22 cellular contexts compared by ENCODE assay signal in genomic region chr4:3736806-3737205, GRCh38. TPM values are rescaled to one million over a fixed set of nuclear protein-coding genes. Genes with fewer than 3 reads are reported as not detected.
DNase-seq lines count a peak whose midpoint lies in the region; ATAC-seq and TF ChIP-seq lines count a peak whose summit lies in the region.
"Had no signal": no experiment of that assay in that cellular context is flagged by ENCODE, and none has a peak within 500 bp of the region (broad histone marks: within the 10 kb centered on the region; RNA-seq: fewer than 3 reads in every experiment).

No MANE protein-coding gene starts in this region.

- no peak for TF ChIP-seq RAD21 in SK-N-SH (IDR thresholded peaks at IDR 0.05; ENCODE audit: low read length)

- no peak for TF ChIP-seq EP300 in SK-N-SH (IDR thresholded peaks at IDR 0.05; ENCODE audit: borderline replicate concordance in 1 of 2, low read depth in 1 of 2, low read length in 1 of 2)

- TF ChIP-seq CTCF in SK-N-SH (IDR thresholded peaks at IDR 0.05) = no peak

- H3K4me1 ChIP-seq in SK-N-SH (ENCODE audit: control insufficient read depth in 1 of 2, insufficient read depth in 2 of 2, low read depth in 1 of 2, low read length in 1 of 2) (peaks cover 0 to 26% of the 10 kb centered on the region in 2 experiments; a peak in 1 of 4 replicates), aorta (ENCODE audit: control insufficient read depth in 1 of 2, insufficient read depth in 2 of 2, low read length in 2 of 2) (no peaks in the 10 kb centered on the region)
- H3K4me1 ChIP-seq: A549 had no signal

- POLR2A ChIA-PET in SK-N-SH (lab: Yijun Ruan, JAX) = no interaction called here

- no peaks in the 10 kb centered on the region for H3F3A ChIP-seq in SK-N-SH (replicated peaks; ENCODE audit: insufficient read depth)

- CTCF ChIA-PET in SK-N-SH (lab: Yijun Ruan, JAX) = interaction anchor here (1.0 kb wide), 1 partner anchor 8 kb away, joined by 3 read pairs; no protein-coding TSS in a partner anchor

- H3K9ac ChIP-seq in SK-N-SH = no peak overlapping the region
- H3K9ac ChIP-seq: BLaER1 treated with 17β-estradiol and CSF1 and Interleukin-3, amounts not matched to agents 10 nM and 100 nM had no signal

- no peak for ATAC-seq in SK-N-SH treated with all-trans-retinoic acid at 6 μM for 48 hours
- ATAC-seq in aorta (ENCODE audit: low FRiP score) = no peak
- no peak for ATAC-seq in HG03175 (IDR thresholded peaks at IDR 0.05; ENCODE audit: unreplicated experiment)
- ATAC-seq: A549 had no signal

- no peaks in the 10 kb centered on the region for H3K36me3 ChIP-seq in SK-N-SH (replicated peaks in 1 of 2; ENCODE audit: control insufficient read depth in 1 of 2, insufficient read depth in 2 of 2, low read length in 1 of 2)
- no peaks in the 10 kb centered on the region for H3K36me3 ChIP-seq in aorta (ENCODE audit: control insufficient read depth in 1 of 2, insufficient read depth in 2 of 2, low read length in 1 of 2)
- H3K36me3 ChIP-seq: BE2C; BLaER1 treated with 17β-estradiol and CSF1 and Interleukin-3, amounts not matched to agents 10 nM and 100 nM had no signal

- H3K9me3 ChIP-seq in SK-N-SH (no peaks in the 10 kb centered on the region), aorta (ENCODE audit: control insufficient read depth, low read length) (no peaks in the 10 kb centered on the region)
- H3K9me3 ChIP-seq: A549, BE2C had no signal

- no peaks in the 10 kb centered on the region for H3K79me2 ChIP-seq in SK-N-SH (ENCODE audit: insufficient read depth)

- no peak overlapping the region for H3K4me3 ChIP-seq in SK-N-SH (ENCODE audit: low read depth in 2 of 2, low read length in 1 of 2)
- H3K4me3 ChIP-seq in aorta (ENCODE audit: low read length in 2 of 2) = no peak overlapping the region
- H3K4me3 ChIP-seq: A549; BLaER1 treated with 17β-estradiol and CSF1 and Interleukin-3, amounts not matched to agents 10 nM and 100 nM had no signal

- WGBS in SK-N-SH (ENCODE audit: low lambda C conversion rate) = 23% methylated on average over 6 of the region's 6 CpGs
- 70 to 75% methylated on average over 6 of the region's 6 CpGs for WGBS in aorta, 2 donors

- H3K27ac ChIP-seq in SK-N-SH (ENCODE audit: low read depth in 2 of 2, low read length in 1 of 2) (peak overlapping the region in 1 of 2 experiments; percentile 56; a peak in 2 of 4 replicates), aorta (ENCODE audit: low read depth in 1 of 2, low read length in 2 of 2) (no peak overlapping the region)
- H3K27ac ChIP-seq: A549; BLaER1 treated with 17β-estradiol and CSF1 and Interleukin-3, amounts not matched to agents 10 nM and 100 nM had no signal

- intact Hi-C loops in aorta (cut with DNase I) = no loop called here

- no peak overlapping the region for H3K4me2 ChIP-seq in SK-N-SH
- H3K4me2 ChIP-seq: A549; BLaER1 treated with 17β-estradiol and CSF1 and Interleukin-3, amounts not matched to agents 10 nM and 100 nM had no signal

- H2AFZ ChIP-seq in SK-N-SH (ENCODE audit: low read depth) = no peak overlapping the region

- H3K9me2 ChIP-seq in SK-N-SH = no peaks in the 10 kb centered on the region

- H3K27me3 ChIP-seq in SK-N-SH (ENCODE audit: insufficient read depth) (no peaks in the 10 kb centered on the region), aorta (ENCODE audit: control insufficient read depth in 1 of 2, insufficient read depth in 2 of 2, low read length in 1 of 2) (no peaks in the 10 kb centered on the region)
- H3K27me3 ChIP-seq: BE2C; BLaER1 treated with 17β-estradiol and CSF1 and Interleukin-3, amounts not matched to agents 10 nM and 100 nM had no signal

- DNase-seq in SK-N-SH (peak; percentile 61), RPMI7951 (ENCODE audit: low read depth) (peak; percentile 11), cerebellum (ENCODE audit: low spot score) (peak; percentile 84), aorta (no peak), NCI-H2227 (lab: John Stamatoyannopoulos, UW; ENCODE audit: unreplicated experiment) (no peak)
- DNase-seq: 8988T; ACHN; AML-193; BE2C; CD4-positive, alpha-beta T cell; CD8-positive, alpha-beta memory T cell; DMS 273 treated with DMSO at 0.1 percent for 48 hours; DMS79; EL; GF-D8; H7; HCEC 1CT had no signal

- H4K20me1 ChIP-seq in SK-N-SH (ENCODE audit: insufficient read depth) = no peaks in the 10 kb centered on the region

TF ChIP-seq in SK-N-SH, 30 proteins besides CTCF, POLR2A, EP300 and RAD21 (continues in another document):
- no peak for TF ChIP-seq IRF3 (IDR thresholded peaks at IDR 0.05; ENCODE audit: low read depth, low read length)
- TF ChIP-seq ZBTB33 (IDR thresholded peaks at IDR 0.05; ENCODE audit: borderline replicate concordance, low read depth) = no peak
- no peak for TF ChIP-seq NFIC (IDR thresholded peaks at IDR 0.05; ENCODE audit: borderline replicate concordance)
- no peak for TF ChIP-seq USF1 (IDR thresholded peaks at IDR 0.05; ENCODE audit: borderline replicate concordance, low read depth)
- TF ChIP-seq RFX5 (IDR thresholded peaks at IDR 0.05; ENCODE audit: low read length) = no peak

TF ChIP-seq in SK-N-SH treated with all-trans-retinoic acid at 6 μM for 48 hours, 23 proteins besides CTCF, POLR2A, EP300 and RAD21:
- no peak for TF ChIP-seq ZC3H10 (CRISPR knock-in tag; IDR thresholded peaks at IDR 0.05)
- no peak for TF ChIP-seq CSDC2 (CRISPR knock-in tag; IDR thresholded peaks at IDR 0.05)
- TF ChIP-seq ESRRG (CRISPR knock-in tag; IDR thresholded peaks at IDR 0.05) = no peak
- TF ChIP-seq TSHZ2 (CRISPR knock-in tag; IDR thresholded peaks at IDR 0.05) = no peak
- no peak for TF ChIP-seq ZFP3 (CRISPR knock-in tag; IDR thresholded peaks at IDR 0.05)
- TF ChIP-seq ARNTL (CRISPR knock-in tag; IDR thresholded peaks at IDR 0.05; ENCODE audit: borderline replicate concordance, low read depth) = no peak
- no peak for TF ChIP-seq SNAI2 (CRISPR knock-in tag; IDR thresholded peaks at IDR 0.05)
- TF ChIP-seq POU6F1 (CRISPR knock-in tag; IDR thresholded peaks at IDR 0.05; ENCODE audit: borderline replicate concordance, low read depth) = no peak

RNA-seq across cellular contexts. Expression of gene ADRA2C, which starts 29.4 kb away (rescaled TPM):
- 0.15 and 0.36 TPM in 2 replicates for polyA plus RNA-seq in SK-N-SH (2012; rRNA removed)
- polyA plus RNA-seq in SK-N-SH (2012; cell fraction: cytosol; rRNA removed) = 0.09 and 0.26 TPM in 2 replicates
- polyA plus RNA-seq in SK-N-SH (2012; cell fraction: nucleus; rRNA removed) = 0.21 and 0.25 TPM in 2 replicates
- 0.24 and 0.49 TPM in 2 replicates for total RNA-seq in RPMI7951 (2014; rRNA removed; shearing (Covaris generic))
- total RNA-seq in cerebellum = 5.3 TPM
- total RNA-seq in aorta = 10 to 100 TPM; 36.4 to 72.2 TPM
- polyA plus RNA-seq in aorta = 10 to 100 TPM in 1 of 2 donors, 1 to 10 TPM in 1; 9.6 to 49.0 TPM
- total RNA-seq: CD4-positive, alpha-beta T cell; CD8-positive, alpha-beta memory T cell had no signal
- polyA plus RNA-seq: CD14-positive monocyte; CD8-positive, alpha-beta memory T cell had no signal

Comparison
In these comparisons a context has a peak if more than half of its experiments do, and no peak if none do; other contexts are left out.
1. DNase-seq: peak in SK-N-SH (single experiment), RPMI7951 (single experiment) and cerebellum (single experiment); none in aorta (0 of 2) and NCI-H2227 (single experiment).